ENCODE assay signal across 1 cellular context in the genomic region with DNA sequence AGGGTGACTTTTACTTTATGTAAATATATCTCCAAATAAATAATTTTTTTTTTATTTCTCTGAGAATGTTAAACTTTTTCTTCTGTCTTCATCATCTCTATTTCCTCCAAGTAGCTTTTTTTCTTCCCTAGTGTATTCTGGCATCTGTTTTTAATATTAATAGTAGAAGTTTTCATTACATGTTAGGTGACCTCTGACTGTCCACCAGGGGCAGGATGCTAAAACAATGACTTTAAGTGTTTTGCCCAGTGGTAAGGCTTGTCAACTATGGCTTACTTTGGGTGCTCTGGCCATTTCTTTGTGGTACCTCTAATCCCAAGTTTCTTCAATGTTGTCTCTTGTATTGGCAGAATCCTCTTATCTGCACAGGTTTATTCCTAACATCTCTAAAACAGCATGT.
TF ChIP-seq lines count a peak whose summit lies in the region.

No MANE protein-coding gene starts in this region.

TF ChIP-seq in GM12878, 131 proteins besides CTCF, POLR2A, EP300 and RAD21 (continued from another document):
- TF ChIP-seq MEF2A (IDR thresholded peaks at IDR 0.05; ENCODE audit: insufficient read depth, low read depth, low read length) (no peak), ATF7 (IDR thresholded peaks at IDR 0.05; ENCODE audit: low read depth) (no peak), CBX5 (IDR thresholded peaks at IDR 0.05; ENCODE audit: low read depth) (no peak), PAX5 (IDR thresholded peaks at IDR 0.05; ENCODE audit: borderline replicate concordance, low read depth, low read length) (no peak), RUNX3 (IDR thresholded peaks at IDR 0.05; ENCODE audit: low read length) (no peak), BACH1 (IDR thresholded peaks at IDR 0.05; ENCODE audit: borderline replicate concordance) (no peak), ZNF622 (IDR thresholded peaks at IDR 0.05) (no peak), SRF (IDR thresholded peaks at IDR 0.05; ENCODE audit: low read depth in 2 of 2, low read length in 2 of 2) (no peak)
